2 cellular contexts compared by ENCODE assay signal in genomic region chr4:149409186-149410056, GRCh38.
TF ChIP-seq lines count a peak whose summit lies in the region.

No MANE protein-coding gene starts in this region.

TF ChIP-seq in liver, 16 proteins besides CTCF, POLR2A, EP300 and RAD21 (continued from another document):
- no peak for TF ChIP-seq ZBTB33 (IDR thresholded peaks at IDR 0.05)
- no peak for TF ChIP-seq REST (IDR thresholded peaks at IDR 0.05)
- TF ChIP-seq ATF3 (IDR thresholded peaks at IDR 0.05), result no peak
- TF ChIP-seq FOXA2 (IDR thresholded peaks at IDR 0.05), result no peak
- no peak for TF ChIP-seq NR2F2 (IDR thresholded peaks at IDR 0.05)

TF ChIP-seq in HepG2, 621 proteins besides CTCF, POLR2A, EP300 and RAD21 (continued from another document):
- TF ChIP-seq ZBED4 (CRISPR knock-in tag; IDR thresholded peaks at IDR 0.05; ENCODE audit: borderline replicate concordance) (no peak), CREBL2 (CRISPR knock-in tag; IDR thresholded peaks at IDR 0.05; ENCODE audit: borderline replicate concordance) (no peak), ZNF264 (CRISPR knock-in tag; IDR thresholded peaks at IDR 0.05) (no peak), ZNF773 (CRISPR knock-in tag; IDR thresholded peaks at IDR 0.05; ENCODE audit: borderline replicate concordance) (no peak), ZNF619 (CRISPR knock-in tag; IDR thresholded peaks at IDR 0.05) (no peak), ZFP62 (CRISPR knock-in tag; IDR thresholded peaks at IDR 0.05) (no peak), ZNF350 (CRISPR knock-in tag; IDR thresholded peaks at IDR 0.05; ENCODE audit: borderline replicate concordance, low read depth) (no peak), ZNF607 (CRISPR knock-in tag; IDR thresholded peaks at IDR 0.05; ENCODE audit: borderline replicate concordance) (no peak), ZNF407 (CRISPR knock-in tag; IDR thresholded peaks at IDR 0.05; ENCODE audit: not compliant biosample characterization) (no peak), AGO1 (IDR thresholded peaks at IDR 0.05; ENCODE audit: low read depth, low read length, poor library complexity, severe bottlenecking) (no peak), FOXJ3 (CRISPR knock-in tag; IDR thresholded peaks at IDR 0.05; ENCODE audit: borderline replicate concordance) (no peak), EED (CRISPR knock-in tag; IDR thresholded peaks at IDR 0.05) (no peak), THRA (CRISPR knock-in tag; IDR thresholded peaks at IDR 0.05; ENCODE audit: borderline replicate concordance) (no peak), ZNF652 (CRISPR knock-in tag; IDR thresholded peaks at IDR 0.05; ENCODE audit: borderline replicate concordance, low read depth) (no peak), ZNF317 (CRISPR knock-in tag; IDR thresholded peaks at IDR 0.05) (no peak), ZNF234 (CRISPR knock-in tag; conservative IDR thresholded peaks at IDR 0.05) (no peak), KLF15 (CRISPR knock-in tag; IDR thresholded peaks at IDR 0.05; ENCODE audit: borderline replicate concordance) (no peak), TERF1 (CRISPR knock-in tag; IDR thresholded peaks at IDR 0.05) (no peak)
